In genomic region chr12:70304684-70305548, GRCh38 we compare ENCODE assay signal across 7 cellular contexts.
A peak's percentile ranks its signal among the peaks of the same experiment; 100 is the strongest.
DNase-seq lines count a peak whose midpoint lies in the region; ATAC-seq and TF ChIP-seq lines count a peak whose summit lies in the region.
"Not testable (repeated sequence)": the region's sequence is repeated elsewhere in the genome, so short reads cannot be mapped to it uniquely, and the experiment has no call there.

No MANE protein-coding gene starts in this region.

- peak; percentile 57 for ATAC-seq in naive thymus-derived CD4-positive, alpha-beta T cell

- H3K9me3 Mint-ChIP-seq in activated CD4-positive, alpha-beta memory T cell treated with anti-CD3 and anti-CD28 coated beads for 36 hours, result peaks cover 17% of the 10 kb centered on the region
- peaks cover 12% of the 10 kb centered on the region for H3K9me3 Mint-ChIP-seq in chondrocyte (ENCODE audit: low read depth)
- peaks cover 0 to 35% (median 12%) of the 10 kb centered on the region in 11 donors for H3K9me3 Mint-ChIP-seq in naive thymus-derived CD4-positive, alpha-beta T cell

- H3K4me3 ChIP-seq in naive thymus-derived CD4-positive, alpha-beta T cell (ENCODE audit: low read length), result not testable (repeated sequence)

- H3K9me3 ChIP-seq in naive thymus-derived CD4-positive, alpha-beta T cell (ENCODE audit: control insufficient read depth in 2 of 3, low read length in 3 of 3), result not testable (repeated sequence)

- CTCF ChIA-PET in activated CD4-positive, alpha-beta memory T cell treated with anti-CD3 and anti-CD28 coated beads for 36 hours (lab: Charles Lee), result not testable (repeated sequence)
- CTCF ChIA-PET in naive thymus-derived CD4-positive, alpha-beta T cell (lab: Charles Lee), result interaction anchor here (1.1 kb wide), 1 partner anchor 9 kb away, joined by 4 read pairs; no protein-coding TSS in a partner anchor

- peaks cover 46% of the 10 kb centered on the region for H3K36me3 Mint-ChIP-seq in activated CD4-positive, alpha-beta memory T cell treated with anti-CD3 and anti-CD28 coated beads for 36 hours
- H3K36me3 Mint-ChIP-seq in chondrocyte (ENCODE audit: low read depth), result peaks cover 17% of the 10 kb centered on the region
- H3K36me3 Mint-ChIP-seq in naive thymus-derived CD4-positive, alpha-beta T cell, result peaks cover 8 to 56% (median 42%) of the 10 kb centered on the region in 5 donors

- H3K27me3 ChIP-seq in naive thymus-derived CD4-positive, alpha-beta T cell (ENCODE audit: control insufficient read depth in 2 of 2, insufficient read depth in 2 of 2, low read length in 2 of 2), result not testable (repeated sequence)

- peak; percentile 77 for DNase-seq in HT-29 (ENCODE audit: low spot score)
- DNase-seq in T-helper 2 cell, result peak in 4 of 5 experiments; percentile 2 to 27 (median 7)
- DNase-seq in activated CD4-positive, alpha-beta memory T cell treated with anti-CD3 and anti-CD28 coated beads for 36 hours, result peak; percentile 47
- DNase-seq in activated effector memory CD4-positive, alpha-beta T cell treated with anti-CD3 and anti-CD28 coated beads, Interleukin-2, amount 50 U/mL, for 16 hours, result peak; percentile 74
- DNase-seq in chondrocyte (ENCODE audit: low spot score), result not testable (repeated sequence)
- DNase-seq in naive thymus-derived CD4-positive, alpha-beta T cell, result peak in 8 of 9 donors; percentile 6 to 36 (median 24)
- DNase-seq in stimulated activated CD4-positive, alpha-beta T cell treated with anti-CD3 and anti-CD28 coated beads, Interleukin-4, amount 100 ng/mL, for 24 hours, result peak; percentile 53

- H3K4me3 Mint-ChIP-seq in activated CD4-positive, alpha-beta memory T cell treated with anti-CD3 and anti-CD28 coated beads for 36 hours; chondrocyte (ENCODE audit: unreplicated experiment): not testable (repeated sequence)
- H3K4me3 Mint-ChIP-seq in naive thymus-derived CD4-positive, alpha-beta T cell, result peak overlapping the region; percentile 16 to 80 (median 68)

- H3K4me1 Mint-ChIP-seq in activated CD4-positive, alpha-beta memory T cell treated with anti-CD3 and anti-CD28 coated beads for 36 hours (ENCODE audit: low read depth), result peaks cover 36% of the 10 kb centered on the region
- H3K4me1 Mint-ChIP-seq in chondrocyte (ENCODE audit: low read depth), result peaks cover 13% of the 10 kb centered on the region
- H3K4me1 Mint-ChIP-seq in naive thymus-derived CD4-positive, alpha-beta T cell, result peaks cover 26 to 64% (median 46%) of the 10 kb centered on the region in 7 donors

- H3K4me1 ChIP-seq in naive thymus-derived CD4-positive, alpha-beta T cell (ENCODE audit: control insufficient read depth in 2 of 2, insufficient read depth in 2 of 2, low read length in 2 of 2), result peaks cover 12 to 13% of the 10 kb centered on the region in 2 donors

- intact Hi-C loops in activated CD4-positive, alpha-beta memory T cell treated with anti-CD3 and anti-CD28 coated beads for 36 hours (cut with micrococcal nuclease), result loop anchor here (5.0 kb wide), 2 partner anchors 38 to 63 kb away; partner anchors contain the start of gene CNOT2
- intact Hi-C loops in naive thymus-derived CD4-positive, alpha-beta T cell (cut with micrococcal nuclease), result loop anchor here (1.0 to 5.0 kb wide), 3 partner anchors 47 to 62 kb away; partner anchors contain the start of gene CNOT2 (in 1 of the 2)

- not testable (repeated sequence) for TF ChIP-seq CTCF in chondrocyte (IDR thresholded peaks at IDR 0.05)

- not testable (repeated sequence) for H3K27ac ChIP-seq in naive thymus-derived CD4-positive, alpha-beta T cell (ENCODE audit: low read depth, low read length)

- H3K27ac Mint-ChIP-seq in activated CD4-positive, alpha-beta memory T cell treated with anti-CD3 and anti-CD28 coated beads for 36 hours, result peak overlapping the region; percentile 49
- H3K27ac Mint-ChIP-seq in chondrocyte (ENCODE audit: unreplicated experiment), result peak overlapping the region; percentile 85
- H3K27ac Mint-ChIP-seq in naive thymus-derived CD4-positive, alpha-beta T cell, result peak overlapping the region in 8 of 9 donors; percentile 46 to 95 (median 85)

- not testable (repeated sequence) for H3K27me3 Mint-ChIP-seq in activated CD4-positive, alpha-beta memory T cell treated with anti-CD3 and anti-CD28 coated beads for 36 hours; chondrocyte (ENCODE audit: low read depth); naive thymus-derived CD4-positive, alpha-beta T cell

- POLR2A ChIA-PET in activated CD4-positive, alpha-beta memory T cell treated with anti-CD3 and anti-CD28 coated beads for 36 hours (lab: Charles Lee), result interaction anchor here (0.6 kb wide), 1 partner anchor 21 kb away, joined by 3 read pairs; no protein-coding TSS in a partner anchor
- POLR2A ChIA-PET in naive thymus-derived CD4-positive, alpha-beta T cell (lab: Charles Lee), result interaction anchor here (1.0 kb wide), 2 partner anchors 61 kb away, joined by 3 to 4 read pairs; no protein-coding TSS in a partner anchor

- H3K36me3 ChIP-seq in naive thymus-derived CD4-positive, alpha-beta T cell (ENCODE audit: control insufficient read depth in 2 of 3, insufficient read depth in 3 of 3, low read length in 3 of 3), result not testable (repeated sequence)
